19 cellular contexts compared by ENCODE assay signal in the genomic region with DNA sequence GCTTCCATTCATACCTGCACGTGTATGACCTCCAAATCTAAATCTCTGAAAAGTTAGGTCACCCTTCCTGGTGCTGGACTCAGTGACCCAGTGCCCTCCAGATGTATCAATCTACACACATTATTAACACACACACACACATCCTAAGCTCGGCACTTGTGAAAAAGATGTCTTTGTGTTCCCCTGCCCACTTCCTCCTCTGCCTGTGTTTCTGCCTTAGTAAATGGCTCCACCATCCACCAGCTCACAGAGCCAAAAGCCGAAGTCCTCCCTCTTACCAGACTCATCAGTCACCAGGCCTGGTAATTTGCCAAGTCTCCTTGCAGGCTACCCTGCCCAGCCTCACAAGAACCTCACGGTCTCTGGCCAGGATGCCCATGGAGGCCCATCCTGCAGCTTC.
"Had no signal": no experiment of that assay in that cellular context is flagged by ENCODE, and none has a peak within 500 bp of the region (broad histone marks: within the 10 kb centered on the region; RNA-seq: fewer than 3 reads in every experiment).

No MANE protein-coding gene starts in this region.

- H3K4me3 ChIP-seq: coronary artery, skin epidermis, tibial nerve, uterus had no signal

- H3K27ac ChIP-seq: brain microvascular endothelial cell, coronary artery, skin epidermis, tibial nerve, uterus, WERI-Rb-1 had no signal

- H3K4me1 Mint-ChIP-seq: naive B cell; stimulated activated naive B cell treated with anti-CD40 and anti-IgM and Interleukin-4, amounts not matched to agents 10 μg/mL and 1 μg/mL and 100 μg/mL, for 72 hours had no signal

- H3K4me3 Mint-ChIP-seq: activated CD4-positive, alpha-beta T cell treated with anti-CD3 and anti-CD28 coated beads for 36 hours; central memory CD8-positive, alpha-beta T cell; naive B cell; stimulated activated naive B cell treated with anti-CD40 and anti-IgM and Interleukin-4, amounts not matched to agents 10 μg/mL and 1 μg/mL and 100 μg/mL, for 72 hours; T-helper 1 cell treated with Interleukin-12 subunit alpha and Interleukin-12 subunit beta and Interleukin-4 antibody, amounts not matched to agents 30 μg/mL and 1 μg/mL, for 36 hours had no signal

- DNase-seq: activated CD4-positive, alpha-beta T cell treated with anti-CD3 and anti-CD28 coated beads for 36 hours; activated CD8-positive, alpha-beta memory T cell treated with anti-CD3 and anti-CD28 coated beads, Interleukin-2, amount 50 U/mL, for 48 hours; activated gamma-delta T cell treated with Interleukin-2 at 50 U/mL for 16 hours; midbrain; naive B cell; retina; stimulated activated CD4-positive, alpha-beta T cell treated with anti-CD3 and anti-CD28 coated beads, Interleukin-15, amount 100 ng/mL, for 24 hours; stimulated activated CD4-positive, alpha-beta T cell treated with anti-CD3 and anti-CD28 coated beads, Interleukin-4, amount 100 ng/mL, for 1 hour; stimulated activated naive B cell treated with anti-CD40 and anti-IgM and Interleukin-4, amounts not matched to agents 10 μg/mL and 1 μg/mL and 100 μg/mL, for 72 hours; uterus; WERI-Rb-1 had no signal

- H3K36me3 ChIP-seq: brain microvascular endothelial cell, tibial nerve, uterus, WERI-Rb-1 had no signal

- H3K27me3 Mint-ChIP-seq: activated CD4-positive, alpha-beta T cell treated with anti-CD3 and anti-CD28 coated beads for 36 hours; central memory CD8-positive, alpha-beta T cell had no signal

- H3K27ac Mint-ChIP-seq: activated CD4-positive, alpha-beta T cell treated with anti-CD3 and anti-CD28 coated beads for 36 hours; naive B cell; stimulated activated naive B cell treated with anti-CD40 and anti-IgM and Interleukin-4, amounts not matched to agents 10 μg/mL and 1 μg/mL and 100 μg/mL, for 72 hours; T-helper 1 cell treated with Interleukin-12 subunit alpha and Interleukin-12 subunit beta and Interleukin-4 antibody, amounts not matched to agents 30 μg/mL and 1 μg/mL, for 36 hours had no signal

- H3K36me3 Mint-ChIP-seq: naive B cell; stimulated activated naive B cell treated with anti-CD40 and anti-IgM and Interleukin-4, amounts not matched to agents 10 μg/mL and 1 μg/mL and 100 μg/mL, for 72 hours had no signal

- ATAC-seq: activated CD4-positive, alpha-beta T cell treated with anti-CD3 and anti-CD28 coated beads for 36 hours; esophagus mucosa; left lobe of liver; stimulated activated naive B cell treated with anti-CD40 and anti-IgM and Interleukin-4, amounts not matched to agents 10 μg/mL and 1 μg/mL and 100 μg/mL, for 72 hours had no signal

- H3K9me3 Mint-ChIP-seq: central memory CD8-positive, alpha-beta T cell; T-helper 1 cell treated with Interleukin-12 subunit alpha and Interleukin-12 subunit beta and Interleukin-4 antibody, amounts not matched to agents 30 μg/mL and 1 μg/mL, for 36 hours had no signal

- H3K9me3 ChIP-seq: tibial nerve, uterus had no signal

- H3K4me1 ChIP-seq: tibial nerve, uterus had no signal

- H3K27me3 ChIP-seq: brain microvascular endothelial cell, tibial nerve, uterus had no signal
